ENCODE assay signal across 1 cellular context in genomic region chr9:94167055-94167346, GRCh38.
A peak's percentile ranks its signal among the peaks of the same experiment; 100 is the strongest.
TF ChIP-seq lines count a peak whose summit lies in the region.

No MANE protein-coding gene starts in this region.

TF ChIP-seq in HepG2, 621 proteins besides CTCF, POLR2A, EP300 and RAD21 (continued from another document and continues in another):
- no peak for TF ChIP-seq ZSCAN31 (CRISPR knock-in tag; IDR thresholded peaks at IDR 0.05; ENCODE audit: low read depth)
- no peak for TF ChIP-seq PREB (CRISPR knock-in tag; IDR thresholded peaks at IDR 0.05)
- TF ChIP-seq YEATS2 (CRISPR knock-in tag; IDR thresholded peaks at IDR 0.05; ENCODE audit: borderline replicate concordance) = peak; percentile 63; the same call in 1 of the 2 replicates
- no peak for TF ChIP-seq ZNF501 (CRISPR knock-in tag; IDR thresholded peaks at IDR 0.05)
- no peak for TF ChIP-seq ATF1 (CRISPR knock-in tag; IDR thresholded peaks at IDR 0.05)
- 0 out of 2 replicates have a peak, but pooled peaks have one; percentile 3 for TF ChIP-seq BRD4 (CRISPR knock-in tag; IDR thresholded peaks at IDR 0.05)
- TF ChIP-seq ZNF543 (CRISPR knock-in tag; IDR thresholded peaks at IDR 0.05) = 0 out of 2 replicates have a peak, but pooled peaks have one; percentile 66
- TF ChIP-seq FOXM1 (CRISPR knock-in tag; IDR thresholded peaks at IDR 0.05) = no peak
- TF ChIP-seq ZNF281 (CRISPR knock-in tag; IDR thresholded peaks at IDR 0.05; ENCODE audit: borderline replicate concordance) = peak; percentile 74; the same call in 1 of the 2 replicates
- TF ChIP-seq MYC (CRISPR knock-in tag; IDR thresholded peaks at IDR 0.05; ENCODE audit: borderline replicate concordance) = no peak
- no peak for TF ChIP-seq NFE2 (CRISPR knock-in tag; IDR thresholded peaks at IDR 0.05)
- TF ChIP-seq ERF (CRISPR knock-in tag; IDR thresholded peaks at IDR 0.05) = no peak
- TF ChIP-seq U2AF2 (IDR thresholded peaks at IDR 0.05; ENCODE audit: low read depth, low read length) = no peak
- TF ChIP-seq KLF9 (CRISPR knock-in tag; IDR thresholded peaks at IDR 0.05; ENCODE audit: low read depth) = 0 out of 2 replicates have a peak, but pooled peaks have one; percentile 13
- TF ChIP-seq ETV6 (CRISPR knock-in tag; conservative IDR thresholded peaks at IDR 0.05) = no peak
- TF ChIP-seq ZEB1 (IDR thresholded peaks at IDR 0.05; ENCODE audit: insufficient replicate concordance, low read depth) = no peak
- TF ChIP-seq NCOA1 (CRISPR knock-in tag; IDR thresholded peaks at IDR 0.05) = peak; percentile 46; the same call in 1 of the 2 replicates
- TF ChIP-seq ESRRA (CRISPR knock-in tag; IDR thresholded peaks at IDR 0.05; ENCODE audit: low read depth) = peak; percentile 71; the same call in 1 of the 2 replicates
- no peak for TF ChIP-seq ZNF576 (CRISPR knock-in tag; IDR thresholded peaks at IDR 0.05)
- peak; percentile 17; the same call in 1 of the 2 replicates for TF ChIP-seq ZGPAT (CRISPR knock-in tag; IDR thresholded peaks at IDR 0.05)
- no peak for TF ChIP-seq CENPBD1 (CRISPR knock-in tag; IDR thresholded peaks at IDR 0.05; ENCODE audit: borderline replicate concordance, low read depth)
- no peak; the same call in 1 of the 2 replicates for TF ChIP-seq HMGXB3 (CRISPR knock-in tag; IDR thresholded peaks at IDR 0.05; ENCODE audit: borderline replicate concordance)
- TF ChIP-seq DMTF1 (CRISPR knock-in tag; IDR thresholded peaks at IDR 0.05) = no peak
- no peak for TF ChIP-seq AHDC1 (CRISPR knock-in tag; IDR thresholded peaks at IDR 0.05; ENCODE audit: borderline replicate concordance)
- 0 out of 2 replicates have a peak, but pooled peaks have one; percentile 23 for TF ChIP-seq TAF1 (CRISPR knock-in tag; IDR thresholded peaks at IDR 0.05)
- TF ChIP-seq ZNF609 (CRISPR knock-in tag; IDR thresholded peaks at IDR 0.05; ENCODE audit: borderline replicate concordance) = peak; percentile 55; the same call in 1 of the 2 replicates
- TF ChIP-seq ZNF737 (CRISPR knock-in tag; IDR thresholded peaks at IDR 0.05; ENCODE audit: borderline replicate concordance) = no peak
- no peak; the same call in 1 of the 2 replicates for TF ChIP-seq ARNTL (CRISPR knock-in tag; IDR thresholded peaks at IDR 0.05)
